Comparison of ENCODE assay signal across 10 cellular contexts in genomic region chr17:48915459-48916282, GRCh38. TPM values are rescaled to one million over a fixed set of nuclear protein-coding genes. Genes with fewer than 3 reads are reported as not detected.
DNase-seq lines count a peak whose midpoint lies in the region; ATAC-seq, FAIRE-seq and TF ChIP-seq lines count a peak whose summit lies in the region.
"Had no signal": no experiment of that assay in that cellular context is flagged by ENCODE, and none has a peak within 500 bp of the region (broad histone marks: within the 10 kb centered on the region; RNA-seq: fewer than 3 reads in every experiment).

No MANE protein-coding gene starts in this region.

- H3K27ac ChIP-seq in PC-3 (ENCODE audit: low read length) (peak overlapping the region; percentile 39), astrocyte (ENCODE audit: low read depth, low read length) (peak overlapping the region; percentile 87), mucosa of rectum (ENCODE audit: low read depth in 2 of 2, low read length in 2 of 2) (peak overlapping the region; percentile 12 to 21), aorta (ENCODE audit: low read depth in 1 of 2, low read length in 2 of 2) (no peak overlapping the region)

- DNase-seq in GM12865 (ENCODE audit: low read depth) (peak; percentile 84), HFF-Myc (ENCODE audit: extremely low read depth, low read depth) (peak; percentile 22), PC-3 (peak; percentile 66), astrocyte (ENCODE audit: low read depth) (peak; percentile 80), iPS-NIHi7 (ENCODE audit: extremely low spot score) (no peak), mucosa of gallbladder (ENCODE audit: low spot score) (no peak), aorta (no peak)

- POLR2A ChIA-PET in PC-3 (lab: Charles Lee; ENCODE audit: unreplicated experiment), result interaction anchor here (0.6 kb wide), 2 partner anchors 12 to 29 kb away, joined by 3 to 18 read pairs; no protein-coding TSS in a partner anchor

- H3K9me3 ChIP-seq in PC-3 (ENCODE audit: low read length) (no peaks in the 10 kb centered on the region), astrocyte (ENCODE audit: insufficient read depth, low read depth, low read length) (no peaks in the 10 kb centered on the region), mucosa of rectum (ENCODE audit: control insufficient read depth in 2 of 2, low read length in 2 of 2) (no peaks in the 10 kb centered on the region), aorta (ENCODE audit: control insufficient read depth, low read length) (no peaks in the 10 kb centered on the region)
- H3K9me3 ChIP-seq: tibial artery had no signal

- H3K4me1 ChIP-seq in PC-3 (ENCODE audit: insufficient read depth, low read length) (peaks cover 23% of the 10 kb centered on the region), astrocyte (ENCODE audit: insufficient read depth, low read length) (peaks cover 28% of the 10 kb centered on the region), mucosa of rectum (ENCODE audit: control insufficient read depth in 2 of 2, insufficient read depth in 2 of 2, low read length in 2 of 2) (peaks cover 0 to 6% of the 10 kb centered on the region in 2 donors), aorta (ENCODE audit: control insufficient read depth in 1 of 2, insufficient read depth in 2 of 2, low read length in 2 of 2) (no peaks in the 10 kb centered on the region)

- H3K9me3 Mint-ChIP-seq in astrocyte (ENCODE audit: unreplicated experiment), result no peaks in the 10 kb centered on the region

- no peaks in the 10 kb centered on the region for H3K9me2 ChIP-seq in PC-3 (replicated peaks; ENCODE audit: low read length)

- H3K4me3 ChIP-seq in GM12865 (ENCODE audit: low read depth, low read length), result peak overlapping the region; percentile 54
- no peak overlapping the region for H3K4me3 ChIP-seq in HFF-Myc (replicated peaks; ENCODE audit: low read depth, low read length)
- no peak overlapping the region for H3K4me3 ChIP-seq in PC-3 (ENCODE audit: low read length)
- H3K4me3 ChIP-seq in astrocyte (ENCODE audit: insufficient read depth, low read depth, low read length), result no peak overlapping the region
- H3K4me3 ChIP-seq in mucosa of rectum (ENCODE audit: low read length in 2 of 2), result no peak overlapping the region
- H3K4me3 ChIP-seq in aorta (ENCODE audit: low read length in 2 of 2), result no peak overlapping the region
- H3K4me3 ChIP-seq: tibial artery had no signal

- H3K27me3 Mint-ChIP-seq in astrocyte (ENCODE audit: low read depth, unreplicated experiment), result no peaks in the 10 kb centered on the region

- intact Hi-C loops in PC-3 (cut with micrococcal nuclease), result no loop called here
- intact Hi-C loops in aorta (cut with DNase I), result no loop called here

- peaks cover 74% of the 10 kb centered on the region for H3K79me2 ChIP-seq in PC-3 (ENCODE audit: low read length)
- H3K79me2 ChIP-seq in astrocyte (ENCODE audit: insufficient read depth, low read length), result peaks cover 91% of the 10 kb centered on the region

- TF ChIP-seq CTCF in GM12865 (IDR thresholded peaks at IDR 0.05; ENCODE audit: insufficient read depth, low read depth, low read length, missing control alignments) (no peak), HFF-Myc (IDR thresholded peaks at IDR 0.05; ENCODE audit: low read depth, low read length, missing control alignments) (no peak), PC-3 (conservative IDR thresholded peaks at IDR 0.05; ENCODE audit: low read depth, low read length) (no peak), astrocyte (IDR thresholded peaks at IDR 0.05; ENCODE audit: insufficient read depth, low read depth, low read length) (no peak)

- H2AFZ ChIP-seq in PC-3 (ENCODE audit: low read length), result no peak overlapping the region
- no peak overlapping the region for H2AFZ ChIP-seq in astrocyte (ENCODE audit: low read depth, low read length)

- H3F3A ChIP-seq in PC-3 (ENCODE audit: low read length, unreplicated experiment), result no peaks in the 10 kb centered on the region

- ATAC-seq in PC-3 (peak; percentile 74), aorta (ENCODE audit: low FRiP score) (no peak)

- peaks cover 87% of the 10 kb centered on the region for H3K36me3 ChIP-seq in PC-3 (ENCODE audit: low read depth, low read length)
- H3K36me3 ChIP-seq in astrocyte (ENCODE audit: insufficient read depth, low read length), result peaks cover 47% of the 10 kb centered on the region
- H3K36me3 ChIP-seq in mucosa of rectum (ENCODE audit: control insufficient read depth in 2 of 2, insufficient read depth in 2 of 2, low read length in 2 of 2), result peaks cover 41 to 49% of the 10 kb centered on the region in 2 donors
- H3K36me3 ChIP-seq in aorta (ENCODE audit: control insufficient read depth in 1 of 2, insufficient read depth in 2 of 2, low read length in 1 of 2), result peaks cover 0 to 5% of the 10 kb centered on the region in 2 donors

- peak overlapping the region; percentile 75 for H3K4me3 Mint-ChIP-seq in astrocyte (ENCODE audit: unreplicated experiment)

- H3K27ac Mint-ChIP-seq in astrocyte (ENCODE audit: unreplicated experiment), result peak overlapping the region; percentile 99

- TSS peak; percentile 42 for BruUV-seq in PC-3 (replicated peaks; lab: Mats Ljungman, UMichigan)

- CTCF ChIA-PET in PC-3 (lab: Charles Lee), result interaction anchor here (1.1 kb wide), 1 partner anchor 890 kb away, joined by 4 read pairs; no protein-coding TSS in a partner anchor

- H3K27me3 ChIP-seq in PC-3 (ENCODE audit: low read length) (no peaks in the 10 kb centered on the region), astrocyte (ENCODE audit: insufficient read depth, low read length) (no peaks in the 10 kb centered on the region), mucosa of rectum (ENCODE audit: control insufficient read depth in 2 of 2, insufficient read depth in 2 of 2, low read length in 2 of 2) (no peaks in the 10 kb centered on the region), aorta (ENCODE audit: control insufficient read depth in 1 of 2, insufficient read depth in 2 of 2, low read length in 1 of 2) (no peaks in the 10 kb centered on the region)
- H3K27me3 ChIP-seq: tibial artery had no signal

- H3K4me2 ChIP-seq in PC-3 (ENCODE audit: low read length) (no peak overlapping the region), astrocyte (ENCODE audit: low read length) (peak overlapping the region; percentile 72)

- H3K36me3 Mint-ChIP-seq in astrocyte (ENCODE audit: low read depth, unreplicated experiment), result peaks cover 26% of the 10 kb centered on the region

- peaks cover 35% of the 10 kb centered on the region for H3K4me1 Mint-ChIP-seq in astrocyte (ENCODE audit: low read depth, unreplicated experiment)

- H3K9ac ChIP-seq in PC-3 (ENCODE audit: low read length) (no peak overlapping the region), astrocyte (ENCODE audit: low read length) (peak overlapping the region; percentile 73), mucosa of rectum (ENCODE audit: low read depth in 1 of 2, low read length in 2 of 2) (no peak overlapping the region)

- no peak for FAIRE-seq in astrocyte (lab: Jason Lieb, UNC)

- 68 to 69% methylated on average over 5 of the region's 5 CpGs for WGBS in aorta, 2 donors

- H4K20me1 ChIP-seq in PC-3 (ENCODE audit: low read length), result peaks cover 38% of the 10 kb centered on the region
- peaks cover 75% of the 10 kb centered on the region for H4K20me1 ChIP-seq in astrocyte (ENCODE audit: insufficient read depth, low read length)

RNA-seq across cellular contexts. Expression of gene UBE2Z, which starts 7.5 kb away (rescaled TPM):
- total RNA-seq in PC-3 (2014; rRNA removed), result 131 and 144 TPM in 2 replicates
- total RNA-seq in astrocyte, result 102 and 103 TPM in 2 replicates
- 78.0 TPM for total RNA-seq in mucosa of gallbladder
- 10 to 100 TPM; 67.6 to 84.0 TPM for total RNA-seq in aorta
- polyA plus RNA-seq in aorta, result 10 to 100 TPM; 29.8 to 54.7 TPM

RNA-seq across cellular contexts. Expression of gene ATP5MC1, which starts 23.1 kb away (rescaled TPM):
- total RNA-seq in PC-3 (2014; rRNA removed), result 192 and 265 TPM in 2 replicates
- 52.0 and 55.8 TPM in 2 replicates for total RNA-seq in astrocyte
- 69.5 TPM for total RNA-seq in mucosa of gallbladder
- 10 to 100 TPM; 30.4 to 42.6 TPM for total RNA-seq in aorta
- polyA plus RNA-seq in aorta, result 100 to 1,000 TPM; 133 to 250 TPM

RNA-seq across cellular contexts. Expression of gene SNF8, which starts 29.0 kb away (rescaled TPM):
- total RNA-seq in PC-3 (2014; rRNA removed) (278 TPM in 2 replicates), astrocyte (162 and 168 TPM in 2 replicates), mucosa of gallbladder (90.2 TPM), aorta (10 to 100 TPM; 78.8 to 82.9 TPM)
- 100 to 1,000 TPM; 148 to 217 TPM for polyA plus RNA-seq in aorta

RNA-seq across cellular contexts. Expression of gene GIP, which starts 52.7 kb away (rescaled TPM):
- total RNA-seq in PC-3 (2014; rRNA removed) (not detected in 2 replicates), astrocyte (not detected in 2 replicates), mucosa of gallbladder (not detected), aorta (not detected)
- polyA plus RNA-seq in aorta, result 1 to 10 TPM in 1 of 2 donors, not detected in 1; 3.3 TPM
- total RNA-seq: T-helper 2 cell treated with Interferon-gamma antibody and Interleukin-4, amounts not matched to agents 100 ng/mL and 5 ng/mL, for 36 hours had no signal

Comparison
In these comparisons a context has a peak if more than half of its experiments do, and no peak if none do; other contexts are left out.
1. DNase-seq: peak in GM12865 (single experiment), HFF-Myc (single experiment), PC-3 (single experiment) and astrocyte (single experiment); none in iPS-NIHi7 (single experiment), mucosa of gallbladder (single experiment) and aorta (0 of 2).
2. H3K27ac ChIP-seq: peak in PC-3 (single experiment), astrocyte (single experiment) and mucosa of rectum (2 of 2); none in aorta (0 of 2).